8 cellular contexts compared by ENCODE assay signal in genomic region chr12:14417717-14418116, GRCh38. TPM values are rescaled to one million over a fixed set of nuclear protein-coding genes. Genes with fewer than 3 reads are reported as not detected.
DNase-seq lines count a peak whose midpoint lies in the region; ATAC-seq, FAIRE-seq and TF ChIP-seq lines count a peak whose summit lies in the region.

No MANE protein-coding gene starts in this region.

- peaks cover 29% of the 10 kb centered on the region for H3K36me3 Mint-ChIP-seq in mesothelial cell of epicardium

- peak; percentile 93 for FAIRE-seq in D721Med (lab: Jason Lieb, UNC)

- H3K27ac Mint-ChIP-seq in mesothelial cell of epicardium: peak overlapping the region; percentile 99

- peak overlapping the region; percentile 1 for H3K4me3 ChIP-seq in epithelial cell of esophagus (ENCODE audit: low read length)

- peaks cover 26% of the 10 kb centered on the region for H3K9me3 Mint-ChIP-seq in mesothelial cell of epicardium

- no peak for TF ChIP-seq CTCF in D721Med (IDR thresholded peaks at IDR 0.05; ENCODE audit: insufficient read depth, missing control alignments)
- TF ChIP-seq CTCF in epithelial cell of esophagus (IDR thresholded peaks at IDR 0.05; ENCODE audit: insufficient read depth, low read depth, low read length, missing control alignments): no peak
- TF ChIP-seq CTCF in mesothelial cell of epicardium (IDR thresholded peaks at IDR 0.05; ENCODE audit: unreplicated experiment): no peak

- no peak for DNase-seq in D721Med (ENCODE audit: insufficient read length, low spot score)
- DNase-seq in MV-4-11 (lab: John Stamatoyannopoulos, UW): peak; percentile 40
- peak; percentile 66 for DNase-seq in activated CD8-positive, alpha-beta memory T cell treated with anti-CD3 and anti-CD28 coated beads, Interleukin-2, amount 50 U/mL, for 4 hours
- DNase-seq in epithelial cell of esophagus (ENCODE audit: low read depth): peak; percentile 88
- peak; percentile 47 to 68 for DNase-seq in mesothelial cell of epicardium (ENCODE audit: low spot score in 2 of 2, unreplicated experiment in 2 of 2)
- DNase-seq in stimulated activated CD8-positive, alpha-beta memory T cell treated with anti-CD3 and anti-CD28 coated beads, Interleukin-4, amount 100 ng/mL, for 24 hours (ENCODE audit: low read depth): peak; percentile 39
- DNase-seq in NCI-H510A (lab: John Stamatoyannopoulos, UW): no peak

- H3K27me3 Mint-ChIP-seq in mesothelial cell of epicardium (ENCODE audit: low read depth): no peaks in the 10 kb centered on the region

- peaks cover 28% of the 10 kb centered on the region for H3K4me1 Mint-ChIP-seq in mesothelial cell of epicardium

- peak overlapping the region; percentile 71 for H3K4me3 Mint-ChIP-seq in mesothelial cell of epicardium

- no peak for ATAC-seq in HG02678 (IDR thresholded peaks at IDR 0.05; ENCODE audit: unreplicated experiment)

RNA-seq across cellular contexts. Expression of gene ATF7IP, which starts 52.2 kb away (rescaled TPM):
- total RNA-seq in mesothelial cell of epicardium: 176 to 192 TPM (median 177 TPM) in 3 replicates

Comparison
In these comparisons a context has a peak if more than half of its experiments do, and no peak if none do; other contexts are left out.
1. DNase-seq: peak in MV-4-11 (single experiment), activated CD8-positive, alpha-beta memory T cell treated with anti-CD3 and anti-CD28 coated beads, Interleukin-2, amount 50 U/mL, for 4 hours (single experiment), epithelial cell of esophagus (single experiment), mesothelial cell of epicardium (2 of 2) and stimulated activated CD8-positive, alpha-beta memory T cell treated with anti-CD3 and anti-CD28 coated beads, Interleukin-4, amount 100 ng/mL, for 24 hours (single experiment); none in D721Med (single experiment) and NCI-H510A (single experiment).